Comparison of ENCODE assay signal across 10 cellular contexts in the genomic region with DNA sequence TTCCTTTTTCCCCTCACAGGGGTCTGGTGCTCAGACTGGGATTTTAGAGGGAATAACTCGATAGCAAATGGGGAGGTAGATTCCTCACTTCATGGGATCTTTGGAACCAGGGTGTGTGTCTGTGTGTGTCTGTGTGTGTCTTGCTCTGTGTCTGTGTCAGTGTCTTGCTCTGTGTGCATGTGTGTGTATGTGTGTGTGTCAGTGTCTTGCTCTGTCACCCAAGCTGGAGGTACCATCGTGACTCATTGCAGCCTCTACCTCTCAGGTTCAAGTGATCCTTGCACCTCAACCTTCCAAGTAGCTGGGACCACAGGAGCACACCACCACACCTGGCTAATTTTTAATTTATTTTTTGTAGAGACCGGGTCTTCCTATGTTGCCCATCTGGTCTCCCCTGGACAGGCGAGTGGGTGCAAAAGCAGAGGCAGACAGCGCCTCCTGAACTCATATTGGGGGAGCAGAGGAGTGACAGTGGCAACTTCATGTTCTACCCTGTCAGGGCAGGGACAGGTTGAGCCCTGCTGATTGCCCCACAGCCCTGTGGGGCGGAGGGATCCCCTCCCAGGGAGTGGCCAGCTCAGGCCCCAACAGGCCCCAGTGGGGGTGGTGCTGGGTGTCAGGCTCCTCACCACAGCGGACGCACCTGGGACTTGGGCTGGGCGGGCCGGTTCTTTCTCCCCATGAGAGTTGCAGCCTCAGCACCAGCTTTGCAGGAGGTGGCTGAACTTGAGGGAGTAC. TPM values are rescaled to one million over a fixed set of nuclear protein-coding genes. Genes with fewer than 3 reads are reported as not detected.
A peak's percentile ranks its signal among the peaks of the same experiment; 100 is the strongest.
DNase-seq lines count a peak whose midpoint lies in the region; ATAC-seq lines count a peak whose summit lies in the region.
"Had no signal": no experiment of that assay in that cellular context is flagged by ENCODE, and none has a peak within 500 bp of the region (broad histone marks: within the 10 kb centered on the region; RNA-seq: fewer than 3 reads in every experiment).

No MANE protein-coding gene starts in this region.

- H3K27me3 ChIP-seq in duodenal mucosa (ENCODE audit: control insufficient read depth in 1 of 2, insufficient read depth in 2 of 2, low read length in 2 of 2) (no peaks in the 10 kb centered on the region), trophoblast cell (ENCODE audit: insufficient read depth, low read length) (no peaks in the 10 kb centered on the region)

- DNase-seq in activated T-cell treated with anti-CD3 and anti-CD28 coated beads, Interleukin-2, amount 50 U/mL, for 72 hours = no peak
- DNase-seq in trophoblast cell (no peak), SW480 (ENCODE audit: low spot score) (no peak)

- H3K27me3 Mint-ChIP-seq in stimulated activated memory B cell treated with anti-CD40 and anti-IgM and Interleukin-4, amounts not matched to agents 10 μg/mL and 1 μg/mL and 100 μg/mL, for 72 hours = no peaks in the 10 kb centered on the region
- H3K27me3 Mint-ChIP-seq in activated T-cell treated with anti-CD3 and anti-CD28 coated beads, Interleukin-2, amount 50 U/mL, for 72 hours (ENCODE audit: low read depth) = no peaks in the 10 kb centered on the region

- H3K4me3 Mint-ChIP-seq in stimulated activated memory B cell treated with anti-CD40 and anti-IgM and Interleukin-4, amounts not matched to agents 10 μg/mL and 1 μg/mL and 100 μg/mL, for 72 hours = peak overlapping the region; percentile 83
- no peak overlapping the region for H3K4me3 Mint-ChIP-seq in activated T-cell treated with anti-CD3 and anti-CD28 coated beads, Interleukin-2, amount 50 U/mL, for 72 hours

- no peak overlapping the region for H3K14ac ChIP-seq in trophoblast cell (ENCODE audit: low read length)

- H3K4ac ChIP-seq in trophoblast cell (ENCODE audit: low read depth, low read length) = no peak overlapping the region

- H2BK120ac ChIP-seq in trophoblast cell (ENCODE audit: insufficient read depth, low read length, poor library complexity) = no peak overlapping the region

- no peak overlapping the region for H2AK5ac ChIP-seq in trophoblast cell (ENCODE audit: low read length)

- H4K8ac ChIP-seq in trophoblast cell (ENCODE audit: low read depth, low read length) = no peak overlapping the region

- no peaks in the 10 kb centered on the region for H3K9me3 ChIP-seq in duodenal mucosa (ENCODE audit: control insufficient read depth in 1 of 2, low read length in 2 of 2)
- no peaks in the 10 kb centered on the region for H3K9me3 ChIP-seq in trophoblast cell (ENCODE audit: insufficient read depth, low read depth, low read length)

- no peak overlapping the region for H2BK12ac ChIP-seq in trophoblast cell (ENCODE audit: low read length)

- H3K27ac Mint-ChIP-seq in stimulated activated memory B cell treated with anti-CD40 and anti-IgM and Interleukin-4, amounts not matched to agents 10 μg/mL and 1 μg/mL and 100 μg/mL, for 72 hours = peak overlapping the region; percentile 96
- no peak overlapping the region for H3K27ac Mint-ChIP-seq in activated T-cell treated with anti-CD3 and anti-CD28 coated beads, Interleukin-2, amount 50 U/mL, for 72 hours

- no peak overlapping the region for H4K91ac ChIP-seq in trophoblast cell (ENCODE audit: low read depth, low read length)

- H3K36me3 Mint-ChIP-seq in stimulated activated memory B cell treated with anti-CD40 and anti-IgM and Interleukin-4, amounts not matched to agents 10 μg/mL and 1 μg/mL and 100 μg/mL, for 72 hours = no peaks in the 10 kb centered on the region
- H3K36me3 Mint-ChIP-seq in activated T-cell treated with anti-CD3 and anti-CD28 coated beads, Interleukin-2, amount 50 U/mL, for 72 hours (ENCODE audit: insufficient read depth in 2 of 2) = no peaks in the 10 kb centered on the region

- H4K12ac ChIP-seq in trophoblast cell (ENCODE audit: low read depth, low read length) = no peak overlapping the region

- no peaks in the 10 kb centered on the region for H3K79me1 ChIP-seq in trophoblast cell (ENCODE audit: low read length)

- H3K4me1 ChIP-seq in duodenal mucosa (ENCODE audit: control insufficient read depth in 1 of 2, insufficient read depth in 2 of 2, low read length in 2 of 2) (peaks cover 43 to 51% of the 10 kb centered on the region in 2 donors), trophoblast cell (ENCODE audit: control insufficient read depth in 1 of 2, insufficient read depth in 2 of 2, low read length in 2 of 2) (no peaks in the 10 kb centered on the region)

- H3K4me1 Mint-ChIP-seq in stimulated activated memory B cell treated with anti-CD40 and anti-IgM and Interleukin-4, amounts not matched to agents 10 μg/mL and 1 μg/mL and 100 μg/mL, for 72 hours = peaks cover 80% of the 10 kb centered on the region
- H3K4me1 Mint-ChIP-seq in activated T-cell treated with anti-CD3 and anti-CD28 coated beads, Interleukin-2, amount 50 U/mL, for 72 hours (ENCODE audit: low read depth) = peaks cover 31% of the 10 kb centered on the region

- H3K9ac ChIP-seq in duodenal mucosa (ENCODE audit: low read depth in 1 of 2, low read length in 2 of 2) (peak overlapping the region; percentile 49 to 56), trophoblast cell (ENCODE audit: low read length) (no peak overlapping the region)

- H3K18ac ChIP-seq in trophoblast cell (ENCODE audit: low read length) = no peak overlapping the region

- H3K4me2 ChIP-seq in trophoblast cell (ENCODE audit: low read length) = no peak overlapping the region

- no peak overlapping the region for H2AFZ ChIP-seq in trophoblast cell (ENCODE audit: insufficient read depth, low read length, poor library complexity)

- H3K27ac ChIP-seq in duodenal mucosa (ENCODE audit: low read depth, low read length) = peak overlapping the region; percentile 80
- no peak overlapping the region for H3K27ac ChIP-seq in trophoblast cell (ENCODE audit: low read depth, low read length)
- H3K27ac ChIP-seq: HL-60 had no signal

- H3K79me2 ChIP-seq in trophoblast cell (ENCODE audit: control insufficient read depth, insufficient read depth, low read length, poor library complexity) = no peaks in the 10 kb centered on the region

- no CpG with 5 or more reads among the region's 10 CpGs for WGBS in trophoblast cell (ENCODE audit: extremely low coverage, insufficient coverage, insufficient read length)

- no peaks in the 10 kb centered on the region for H3K36me3 ChIP-seq in duodenal mucosa (ENCODE audit: control insufficient read depth in 1 of 2, insufficient read depth in 2 of 2, low read length in 2 of 2)
- no peaks in the 10 kb centered on the region for H3K36me3 ChIP-seq in trophoblast cell (ENCODE audit: control insufficient read depth in 1 of 2, insufficient read depth in 2 of 2, low read length in 2 of 2)

- no peaks in the 10 kb centered on the region for H3K9me3 Mint-ChIP-seq in stimulated activated memory B cell treated with anti-CD40 and anti-IgM and Interleukin-4, amounts not matched to agents 10 μg/mL and 1 μg/mL and 100 μg/mL, for 72 hours
- no peaks in the 10 kb centered on the region for H3K9me3 Mint-ChIP-seq in activated T-cell treated with anti-CD3 and anti-CD28 coated beads, Interleukin-2, amount 50 U/mL, for 72 hours

- ATAC-seq in GM19455 (IDR thresholded peaks at IDR 0.05; ENCODE audit: unreplicated experiment) = peak; percentile 66
- peak; percentile 58 for ATAC-seq in HG03175 (IDR thresholded peaks at IDR 0.05; ENCODE audit: unreplicated experiment)
- ATAC-seq in stimulated activated memory B cell treated with anti-CD40 and anti-IgM and Interleukin-4, amounts not matched to agents 10 μg/mL and 1 μg/mL and 100 μg/mL, for 72 hours = peak; percentile 92
- no peak for ATAC-seq in HG02973 (IDR thresholded peaks at IDR 0.05; ENCODE audit: unreplicated experiment)
- no peak for ATAC-seq in activated T-cell treated with anti-CD3 and anti-CD28 coated beads, Interleukin-2, amount 50 U/mL, for 72 hours (replicated peaks in 1 of 2)

- H3K4me3 ChIP-seq in duodenal mucosa (ENCODE audit: low read depth in 1 of 2, low read length in 2 of 2) = peak overlapping the region in 1 of 2 donors; percentile 41
- H3K4me3 ChIP-seq in trophoblast cell (ENCODE audit: low read depth, low read length) = no peak overlapping the region

- no peak overlapping the region for H2BK5ac ChIP-seq in trophoblast cell (ENCODE audit: low read depth, low read length, poor library complexity)

- H3K23ac ChIP-seq in trophoblast cell (ENCODE audit: low read length) = no peak overlapping the region

RNA-seq across cellular contexts. Expression of a gene that starts 10.4 kb away (rescaled TPM):
- 10 to 100 TPM; 14.2 to 15.5 TPM for total RNA-seq in activated T-cell treated with anti-CD3 and anti-CD28 coated beads, Interleukin-2, amount 50 U/mL, for 72 hours
- polyA plus RNA-seq in trophoblast cell (2013) = 20.8 and 21.0 TPM in 2 replicates

RNA-seq across cellular contexts. Expression of a gene that starts 43.0 kb away (rescaled TPM):
- total RNA-seq in activated T-cell treated with anti-CD3 and anti-CD28 coated beads, Interleukin-2, amount 50 U/mL, for 72 hours = 100 to 1,000 TPM; 135 to 136 TPM
- polyA plus RNA-seq in trophoblast cell (2013) = 32.9 and 34.6 TPM in 2 replicates

RNA-seq across cellular contexts. Expression of a gene that starts 43.2 kb away (rescaled TPM):
- 1 to 10 TPM; 5.8 to 7.0 TPM for total RNA-seq in activated T-cell treated with anti-CD3 and anti-CD28 coated beads, Interleukin-2, amount 50 U/mL, for 72 hours
- polyA plus RNA-seq in trophoblast cell (2013) = 1.3 and 1.5 TPM in 2 replicates

RNA-seq across cellular contexts. Expression of a gene that starts 58.6 kb away (rescaled TPM):
- total RNA-seq in activated T-cell treated with anti-CD3 and anti-CD28 coated beads, Interleukin-2, amount 50 U/mL, for 72 hours = 1 to 10 TPM in 1 of 2 donors, under 1 TPM in 1; 0.24 to 1.9 TPM
- 0.05 and 0.06 TPM in 2 replicates for polyA plus RNA-seq in trophoblast cell (2013)
- total RNA-seq: kidney epithelial cell had no signal

Comparison
In these comparisons a context has a peak if more than half of its experiments do, and no peak if none do; other contexts are left out.
1. ATAC-seq: peak in GM19455 (single experiment), HG03175 (single experiment) and stimulated activated memory B cell treated with anti-CD40 and anti-IgM and Interleukin-4, amounts not matched to agents 10 μg/mL and 1 μg/mL and 100 μg/mL, for 72 hours (single experiment); none in HG02973 (single experiment) and activated T-cell treated with anti-CD3 and anti-CD28 coated beads, Interleukin-2, amount 50 U/mL, for 72 hours (0 of 2).